ENCODE assay signal across 24 cellular contexts in genomic region chr9:136447173-136447778, GRCh38. TPM values are rescaled to one million over a fixed set of nuclear protein-coding genes. Genes with fewer than 3 reads are reported as not detected.
A peak's percentile ranks its signal among the peaks of the same experiment; 100 is the strongest.
DNase-seq lines count a peak whose midpoint lies in the region; ATAC-seq, FAIRE-seq and TF ChIP-seq lines count a peak whose summit lies in the region.
"Had no signal": no experiment of that assay in that cellular context is flagged by ENCODE, and none has a peak within 500 bp of the region (broad histone marks: within the 10 kb centered on the region; RNA-seq: fewer than 3 reads in every experiment).

No MANE protein-coding gene starts in this region.

- RAD21 ChIA-PET in GM12878 (lab: Charles Lee; ENCODE audit: unreplicated experiment) = no interaction called here

- H3K27me3 Mint-ChIP-seq in activated CD8-positive, alpha-beta T cell treated with anti-CD3 and anti-CD28 coated beads, Interleukin-2, amount 10 ng/mL, durations not matched to agents 7 days and 5 days (ENCODE audit: low read depth) = no peaks in the 10 kb centered on the region
- no peaks in the 10 kb centered on the region for H3K27me3 Mint-ChIP-seq in activated CD8-positive, alpha-beta T cell treated with anti-CD3 and anti-CD28 coated beads for 36 hours
- no peaks in the 10 kb centered on the region for H3K27me3 Mint-ChIP-seq in nephron progenitor cell (ENCODE audit: low read depth, poor library complexity)
- no peaks in the 10 kb centered on the region for H3K27me3 Mint-ChIP-seq in activated CD4-positive, alpha-beta T cell treated with anti-CD3 and anti-CD28 coated beads for 36 hours

- POLR2A ChIA-PET in activated CD8-positive, alpha-beta T cell treated with anti-CD3 and anti-CD28 coated beads, Interleukin-2, amount 10 ng/mL, durations not matched to agents 7 days and 5 days (lab: Charles Lee) = no interaction called here
- POLR2A ChIA-PET in activated CD8-positive, alpha-beta T cell treated with anti-CD3 and anti-CD28 coated beads for 36 hours (lab: Charles Lee) = interaction anchor here (1.0 kb wide), 1 partner anchor 8 kb away, joined by 3 read pairs; no protein-coding TSS in a partner anchor
- POLR2A ChIA-PET in PC-3 (lab: Charles Lee; ENCODE audit: unreplicated experiment) (no interaction called here), GM12878 (lab: Charles Lee) (no interaction called here)
- POLR2A ChIA-PET in activated CD4-positive, alpha-beta T cell treated with anti-CD3 and anti-CD28 coated beads for 36 hours (lab: Charles Lee) = no interaction called here

- H3K27ac ChIP-seq in PC-3 (ENCODE audit: low read length) (no peak overlapping the region), GM12878 (ENCODE audit: control insufficient read depth, insufficient read depth) (no peak overlapping the region)
- H3K27ac ChIP-seq: 22Rv1, GM23248, SK-N-MC had no signal

- TF ChIP-seq EP300 in GM12878 (IDR thresholded peaks at IDR 0.05; ENCODE audit: borderline replicate concordance in 1 of 2, control insufficient read depth in 1 of 2, low read depth in 2 of 2, low read length in 2 of 2) = no peak

- ATAC-seq in activated CD8-positive, alpha-beta T cell treated with anti-CD3 and anti-CD28 coated beads, Interleukin-2, amount 10 ng/mL, durations not matched to agents 7 days and 5 days = no peak
- no peak for ATAC-seq in activated CD8-positive, alpha-beta T cell treated with anti-CD3 and anti-CD28 coated beads for 36 hours
- ATAC-seq in PC-3 (no peak), GM12878 (no peak)
- no peak for ATAC-seq in activated CD4-positive, alpha-beta T cell treated with anti-CD3 and anti-CD28 coated beads for 36 hours
- ATAC-seq: CD8-positive, alpha-beta T cell had no signal

- DNase-seq in activated CD8-positive, alpha-beta T cell treated with anti-CD3 and anti-CD28 coated beads, Interleukin-2, amount 10 ng/mL, durations not matched to agents 7 days and 5 days = no peak
- DNase-seq in activated CD8-positive, alpha-beta T cell treated with anti-CD3 and anti-CD28 coated beads for 36 hours = no peak
- no peak for DNase-seq in PC-3
- no peak for DNase-seq in GM12878 (ENCODE audit: low read depth, low spot score)
- DNase-seq in nephron progenitor cell = no peak
- no peak for DNase-seq in DMS114 treated with DMSO at 0.1 percent for 48 hours (lab: John Stamatoyannopoulos, UW; ENCODE audit: unreplicated experiment)
- DNase-seq in activated CD4-positive, alpha-beta T cell treated with anti-CD3 and anti-CD28 coated beads for 36 hours = no peak
- DNase-seq in hepatic stellate cell (ENCODE audit: low spot score) = no peak
- DNase-seq: ACHN, C1 segment of cervical spinal cord, GM23248, MG63, NCI-H1417 treated with DMSO at 0.1 percent for 48 hours, NCI-H187, NCI-H446 treated with DMSO at 0.1 percent for 48 hours, NCI-H526 treated with DMSO at 0.1 percent for 48 hours, OCI-M1, SHP77 treated with DMSO at 0.1 percent for 48 hours had no signal

- SMC1A ChIA-PET in GM12878 (lab: Charles Lee; ENCODE audit: uncharacterized antibody, unreplicated experiment) = no interaction called here

- no peaks in the 10 kb centered on the region for H3K79me2 ChIP-seq in PC-3 (ENCODE audit: low read length)
- H3K79me2 ChIP-seq in GM12878 (ENCODE audit: control insufficient read depth, insufficient read depth, low read length) = no peaks in the 10 kb centered on the region

- in situ Hi-C loops in GM12878 (cut with MboI) = no loop called here

- H3K9me3 ChIP-seq in PC-3 (ENCODE audit: low read length) (no peaks in the 10 kb centered on the region), GM12878 (replicated peaks; ENCODE audit: control insufficient read depth, insufficient read depth, low read length) (no peaks in the 10 kb centered on the region)
- H3K9me3 ChIP-seq: HAP-1, MG63 had no signal

- no peak overlapping the region for H3K4me3 ChIP-seq in PC-3 (ENCODE audit: low read length)
- H3K4me3 ChIP-seq in GM12878 = no peak overlapping the region
- H3K4me3 ChIP-seq: GM23248, HAP-1, MG63, SK-N-MC had no signal

- CTCF ChIA-PET in activated CD8-positive, alpha-beta T cell treated with anti-CD3 and anti-CD28 coated beads, Interleukin-2, amount 10 ng/mL, durations not matched to agents 7 days and 5 days (lab: Charles Lee) = interaction anchor here (0.6 kb wide), 1 partner anchor 23 kb away, joined by 3 read pairs; no protein-coding TSS in a partner anchor
- CTCF ChIA-PET in activated CD8-positive, alpha-beta T cell treated with anti-CD3 and anti-CD28 coated beads for 36 hours (lab: Charles Lee) = no interaction called here
- CTCF ChIA-PET in PC-3 (lab: Charles Lee) (no interaction called here), GM12878 (lab: Yijun Ruan, JAX) (no interaction called here)
- CTCF ChIA-PET in activated CD4-positive, alpha-beta T cell treated with anti-CD3 and anti-CD28 coated beads for 36 hours (lab: Charles Lee) = interaction anchor here (0.6 kb wide), 1 partner anchor 25 kb away, joined by 4 read pairs; no protein-coding TSS in a partner anchor

- H3K27ac Mint-ChIP-seq in activated CD8-positive, alpha-beta T cell treated with anti-CD3 and anti-CD28 coated beads, Interleukin-2, amount 10 ng/mL, durations not matched to agents 7 days and 5 days = peak overlapping the region; percentile 4
- no peak overlapping the region for H3K27ac Mint-ChIP-seq in activated CD8-positive, alpha-beta T cell treated with anti-CD3 and anti-CD28 coated beads for 36 hours
- peak overlapping the region; percentile 75 for H3K27ac Mint-ChIP-seq in nephron progenitor cell
- H3K27ac Mint-ChIP-seq in activated CD4-positive, alpha-beta T cell treated with anti-CD3 and anti-CD28 coated beads for 36 hours = no peak overlapping the region
- H3K27ac Mint-ChIP-seq: CD8-positive, alpha-beta T cell had no signal

- H3F3A ChIP-seq in PC-3 (ENCODE audit: low read length, unreplicated experiment) = no peaks in the 10 kb centered on the region

- no peaks in the 10 kb centered on the region for H3K9me3 Mint-ChIP-seq in activated CD8-positive, alpha-beta T cell treated with anti-CD3 and anti-CD28 coated beads, Interleukin-2, amount 10 ng/mL, durations not matched to agents 7 days and 5 days (ENCODE audit: insufficient read depth)
- no peaks in the 10 kb centered on the region for H3K9me3 Mint-ChIP-seq in activated CD8-positive, alpha-beta T cell treated with anti-CD3 and anti-CD28 coated beads for 36 hours
- no peaks in the 10 kb centered on the region for H3K9me3 Mint-ChIP-seq in nephron progenitor cell
- H3K9me3 Mint-ChIP-seq in activated CD4-positive, alpha-beta T cell treated with anti-CD3 and anti-CD28 coated beads for 36 hours (ENCODE audit: low read depth) = no peaks in the 10 kb centered on the region
- H3K9me3 Mint-ChIP-seq: CD8-positive, alpha-beta T cell had no signal

- H2AFZ ChIP-seq in PC-3 (ENCODE audit: low read length) (no peak overlapping the region), GM12878 (ENCODE audit: control insufficient read depth, low read depth, low read length) (no peak overlapping the region)
- H2AFZ ChIP-seq: GM23248 had no signal

- no peaks in the 10 kb centered on the region for H3K9me2 ChIP-seq in PC-3 (replicated peaks; ENCODE audit: low read length)

- H3K4me1 ChIP-seq in PC-3 (ENCODE audit: insufficient read depth, low read length) (no peaks in the 10 kb centered on the region), GM12878 (ENCODE audit: control insufficient read depth, insufficient read depth, low read length) (no peaks in the 10 kb centered on the region)
- H3K4me1 ChIP-seq: HAP-1 had no signal

- peaks cover 55% of the 10 kb centered on the region for H3K36me3 Mint-ChIP-seq in activated CD8-positive, alpha-beta T cell treated with anti-CD3 and anti-CD28 coated beads, Interleukin-2, amount 10 ng/mL, durations not matched to agents 7 days and 5 days (ENCODE audit: low read depth)
- peaks cover 51% of the 10 kb centered on the region for H3K36me3 Mint-ChIP-seq in activated CD8-positive, alpha-beta T cell treated with anti-CD3 and anti-CD28 coated beads for 36 hours (ENCODE audit: low read depth)
- peaks cover 67% of the 10 kb centered on the region for H3K36me3 Mint-ChIP-seq in nephron progenitor cell (ENCODE audit: low read depth)
- peaks cover 56% of the 10 kb centered on the region for H3K36me3 Mint-ChIP-seq in activated CD4-positive, alpha-beta T cell treated with anti-CD3 and anti-CD28 coated beads for 36 hours (ENCODE audit: low read depth)

- no peak for TF ChIP-seq CTCF in activated CD8-positive, alpha-beta T cell treated with anti-CD3 and anti-CD28 coated beads for 36 hours (IDR thresholded peaks at IDR 0.05)
- no peak for TF ChIP-seq CTCF in PC-3 (conservative IDR thresholded peaks at IDR 0.05; ENCODE audit: low read depth, low read length)
- TF ChIP-seq CTCF in GM12878 (IDR thresholded peaks at IDR 0.05 in 2 of 3, conservative IDR thresholded peaks at IDR 0.05 in 1 of 3; ENCODE audit: control insufficient read depth in 2 of 3, extremely low read depth in 1 of 3, insufficient read depth in 1 of 3, low read depth in 3 of 3, low read length in 3 of 3) = no peak
- TF ChIP-seq CTCF in nephron progenitor cell (IDR thresholded peaks at IDR 0.05) = no peak

- 0 out of 2 replicates have a peak, but pooled peaks have one; percentile 24 for TF ChIP-seq POLR2A in GM12878 (IDR thresholded peaks at IDR 0.05; ENCODE audit: low read depth, low read length)

- H4K20me1 ChIP-seq in PC-3 (ENCODE audit: low read length) (no peaks in the 10 kb centered on the region), GM12878 (ENCODE audit: control insufficient read depth, insufficient read depth) (no peaks in the 10 kb centered on the region; the same call in 1 of the 2 replicates)

- H3K9ac ChIP-seq in PC-3 (ENCODE audit: low read length) (no peak overlapping the region), GM12878 (ENCODE audit: control insufficient read depth, insufficient read depth, low read length) (no peak overlapping the region)
- H3K9ac ChIP-seq: GM23248 had no signal

- BruUV-seq in PC-3 (replicated peaks; lab: Mats Ljungman, UMichigan) (TSS peak; percentile 14), GM12878 (replicated peaks; lab: Mats Ljungman, UMichigan) (no TSS peak)

- FAIRE-seq in GM12878 (lab: Jason Lieb, UNC) = no peak
- FAIRE-seq: G401.6, GM18507 had no signal

- H3K27me3 ChIP-seq in PC-3 (ENCODE audit: low read length) (no peaks in the 10 kb centered on the region), GM12878 (replicated peaks in 1 of 2; ENCODE audit: control insufficient read depth in 2 of 2, insufficient read depth in 2 of 2, low read length in 1 of 2) (no peaks in the 10 kb centered on the region)
- H3K27me3 ChIP-seq: MG63 had no signal

- no peaks in the 10 kb centered on the region for H3K4me1 Mint-ChIP-seq in activated CD8-positive, alpha-beta T cell treated with anti-CD3 and anti-CD28 coated beads, Interleukin-2, amount 10 ng/mL, durations not matched to agents 7 days and 5 days (ENCODE audit: low read depth)
- no peaks in the 10 kb centered on the region for H3K4me1 Mint-ChIP-seq in activated CD8-positive, alpha-beta T cell treated with anti-CD3 and anti-CD28 coated beads for 36 hours (ENCODE audit: low read depth)
- no peaks in the 10 kb centered on the region for H3K4me1 Mint-ChIP-seq in nephron progenitor cell
- no peaks in the 10 kb centered on the region for H3K4me1 Mint-ChIP-seq in activated CD4-positive, alpha-beta T cell treated with anti-CD3 and anti-CD28 coated beads for 36 hours

- no peak overlapping the region for H3K4me3 Mint-ChIP-seq in activated CD8-positive, alpha-beta T cell treated with anti-CD3 and anti-CD28 coated beads, Interleukin-2, amount 10 ng/mL, durations not matched to agents 7 days and 5 days
- no peak overlapping the region for H3K4me3 Mint-ChIP-seq in activated CD8-positive, alpha-beta T cell treated with anti-CD3 and anti-CD28 coated beads for 36 hours
- H3K4me3 Mint-ChIP-seq in nephron progenitor cell = no peak overlapping the region
- H3K4me3 Mint-ChIP-seq in activated CD4-positive, alpha-beta T cell treated with anti-CD3 and anti-CD28 coated beads for 36 hours = no peak overlapping the region
- H3K4me3 Mint-ChIP-seq: CD8-positive, alpha-beta T cell had no signal

- peaks cover 8% of the 10 kb centered on the region; the same call in 1 of the 2 replicates for H3K36me3 ChIP-seq in PC-3 (ENCODE audit: low read depth, low read length)
- peaks cover 24 to 27% of the 10 kb centered on the region in 2 experiments for H3K36me3 ChIP-seq in GM12878 (ENCODE audit: control insufficient read depth in 2 of 2, insufficient read depth in 2 of 2, low read length in 1 of 2)

- 97% methylated on average over 27 of the region's 27 CpGs for WGBS in GM12878 (ENCODE audit: insufficient coverage, insufficient replicate concordance, low lambda C conversion rate, missing lambda C conversion rate)

- H3K4me2 ChIP-seq in PC-3 (ENCODE audit: low read length) (no peak overlapping the region), GM12878 (ENCODE audit: control insufficient read depth, insufficient read depth) (no peak overlapping the region)

- no peak for TF ChIP-seq RAD21 in GM12878 (IDR thresholded peaks at IDR 0.05; ENCODE audit: insufficient read depth, low read depth, low read length)

- intact Hi-C loops in activated CD8-positive, alpha-beta T cell treated with anti-CD3 and anti-CD28 coated beads for 36 hours (cut with micrococcal nuclease) = no loop called here
- intact Hi-C loops in PC-3 (cut with micrococcal nuclease) = no loop called here
- intact Hi-C loops in GM12878 (cut with micrococcal nuclease; ENCODE audit: unreplicated experiment) = no loop called here
- intact Hi-C loops in activated CD4-positive, alpha-beta T cell treated with anti-CD3 and anti-CD28 coated beads for 36 hours (cut with DNase I, micrococcal nuclease) = no loop called here

RNA-seq across cellular contexts. Expression of gene INPP5E, which starts 7.6 kb away (rescaled TPM):
- total RNA-seq in activated CD8-positive, alpha-beta T cell treated with anti-CD3 and anti-CD28 coated beads, Interleukin-2, amount 10 ng/mL, durations not matched to agents 7 days and 5 days = 10 to 100 TPM; 16.8 to 18.2 TPM
- total RNA-seq in activated CD8-positive, alpha-beta T cell treated with anti-CD3 and anti-CD28 coated beads for 36 hours = 10 to 100 TPM; 12.0 to 13.8 TPM
- 10.7 and 12.2 TPM in 2 replicates for total RNA-seq in PC-3 (2014; rRNA removed)
- 32.3 and 36.3 TPM in 2 replicates for total RNA-seq in GM12878 (2013; cell fraction: nucleolus; rRNA removed)
- 6.6 and 7.4 TPM in 2 replicates for total RNA-seq in GM12878 (2014; rRNA removed)
- total RNA-seq in GM12878 (2014; rRNA removed; fragmentation: Illumina TruSeq; extraction: Trizol) = 3.4 and 3.6 TPM in 2 replicates
- total RNA-seq in GM12878 (2021) = 13.0 and 15.6 TPM in 2 replicates
- 2.8 TPM for polyA plus RNA-seq in GM12878 (2011; ENCODE audit: low read depth)
- polyA plus RNA-seq in GM12878 (2011; rRNA removed) = 4.6 and 7.1 TPM in 2 replicates
- polyA plus RNA-seq in GM12878 (2011; cell fraction: cytosol; rRNA removed) = 8.6 and 10.4 TPM in 2 replicates
- polyA plus RNA-seq in GM12878 (2011; cell fraction: nucleus; rRNA removed) = 78.9 and 90.5 TPM in 2 replicates
- 8.4 and 9.5 TPM in 2 replicates for polyA plus RNA-seq in GM12878 (2012)
- polyA plus RNA-seq in GM12878 (2014; fragmentation: Illumina TruSeq; extraction: Trizol) = 2.1 and 3.4 TPM in 2 replicates
- polyA plus RNA-seq in GM12878 (2014; fragmentation: Nextera tagmentation; extraction: Ambion mirVana) = 1 to 10 TPM in 1 of 2 experiments, under 1 TPM in 1; 0.24 to 1.2 TPM
- polyA plus RNA-seq in GM12878 (2014; rRNA removed) = 14.8 and 16.0 TPM in 2 replicates
- polyA plus RNA-seq in GM12878 (2016; fragmentation: Nextera tagmentation; extraction: Ambion mirVana) = 1 to 10 TPM; 4.7 to 5.9 TPM
- polyA minus RNA-seq in GM12878 (2011; rRNA and poly(A)+ RNA removed) = 4.3 and 8.1 TPM in 2 replicates
- polyA minus RNA-seq in GM12878 (2011; cell fraction: cytosol; rRNA and poly(A)+ RNA removed) = 4.1 and 4.8 TPM in 2 replicates
- polyA minus RNA-seq in GM12878 (2011; cell fraction: nucleus; rRNA and poly(A)+ RNA removed) = 10.2 and 17.1 TPM in 2 replicates
- 10 to 100 TPM; 13.5 to 14.1 TPM for total RNA-seq in activated CD4-positive, alpha-beta T cell treated with anti-CD3 and anti-CD28 coated beads for 36 hours

RNA-seq across cellular contexts. Expression of gene SEC16A, which starts 35.6 kb away (rescaled TPM):
- total RNA-seq in activated CD8-positive, alpha-beta T cell treated with anti-CD3 and anti-CD28 coated beads, Interleukin-2, amount 10 ng/mL, durations not matched to agents 7 days and 5 days = 10 to 100 TPM; 86.8 to 89.2 TPM
- total RNA-seq in activated CD8-positive, alpha-beta T cell treated with anti-CD3 and anti-CD28 coated beads for 36 hours = 10 to 100 TPM; 67.9 to 69.8 TPM
- total RNA-seq in PC-3 (2014; rRNA removed) (28.3 and 33.5 TPM in 2 replicates), GM12878 (2014; rRNA removed) (14.7 and 17.6 TPM in 2 replicates), GM12878 (2014; rRNA removed; fragmentation: Illumina TruSeq; extraction: Trizol) (8.3 and 10.0 TPM in 2 replicates), GM12878 (2021) (52.6 and 59.1 TPM in 2 replicates)
- total RNA-seq in GM12878 (2013; cell fraction: nucleolus; rRNA removed) = 45.7 and 51.6 TPM in 2 replicates
- polyA plus RNA-seq in GM12878 (2011; ENCODE audit: low read depth) = 36.4 TPM
- polyA plus RNA-seq in GM12878 (2011; rRNA removed) (7.3 and 9.9 TPM in 2 replicates), GM12878 (2014; fragmentation: Illumina TruSeq; extraction: Trizol) (26.5 and 36.0 TPM in 2 replicates), GM12878 (2014; fragmentation: Nextera tagmentation; extraction: Ambion mirVana) (10 to 100 TPM; 12.4 to 16.6 TPM), GM12878 (2014; rRNA removed) (25.9 and 28.0 TPM in 2 replicates), GM12878 (2016; fragmentation: Nextera tagmentation; extraction: Ambion mirVana) (10 to 100 TPM; 44.6 to 44.7 TPM)
- 12.3 and 18.3 TPM in 2 replicates for polyA plus RNA-seq in GM12878 (2011; cell fraction: cytosol; rRNA removed)
- 44.9 and 59.4 TPM in 2 replicates for polyA plus RNA-seq in GM12878 (2011; cell fraction: nucleus; rRNA removed)
- polyA plus RNA-seq in GM12878 (2012) = 40.1 and 41.6 TPM in 2 replicates
- polyA minus RNA-seq in GM12878 (2011; rRNA and poly(A)+ RNA removed) = 9.8 and 13.4 TPM in 2 replicates
- 19.6 and 20.7 TPM in 2 replicates for polyA minus RNA-seq in GM12878 (2011; cell fraction: cytosol; rRNA and poly(A)+ RNA removed)
- 11.8 and 19.4 TPM in 2 replicates for polyA minus RNA-seq in GM12878 (2011; cell fraction: nucleus; rRNA and poly(A)+ RNA removed)
- 10 to 100 TPM; 62.7 TPM for total RNA-seq in activated CD4-positive, alpha-beta T cell treated with anti-CD3 and anti-CD28 coated beads for 36 hours

RNA-seq across cellular contexts. Expression of gene PMPCA, which starts 36.8 kb away (rescaled TPM):
- 10 to 100 TPM; 56.5 to 57.5 TPM for total RNA-seq in activated CD8-positive, alpha-beta T cell treated with anti-CD3 and anti-CD28 coated beads, Interleukin-2, amount 10 ng/mL, durations not matched to agents 7 days and 5 days
- 100 to 1,000 TPM; 128 to 140 TPM for total RNA-seq in activated CD8-positive, alpha-beta T cell treated with anti-CD3 and anti-CD28 coated beads for 36 hours
- total RNA-seq in PC-3 (2014; rRNA removed) (44.3 and 54.9 TPM in 2 replicates), GM12878 (2014; rRNA removed) (61.7 and 67.9 TPM in 2 replicates), GM12878 (2014; rRNA removed; fragmentation: Illumina TruSeq; extraction: Trizol) (40.8 and 47.3 TPM in 2 replicates), GM12878 (2021) (85.9 and 89.8 TPM in 2 replicates)
- 64.9 and 75.3 TPM in 2 replicates for total RNA-seq in GM12878 (2013; cell fraction: nucleolus; rRNA removed)
- polyA plus RNA-seq in GM12878 (2011; ENCODE audit: low read depth) = 37.1 TPM
- polyA plus RNA-seq in GM12878 (2011; rRNA removed) (80.3 and 82.5 TPM in 2 replicates), GM12878 (2014; fragmentation: Illumina TruSeq; extraction: Trizol) (63.1 and 69.0 TPM in 2 replicates), GM12878 (2014; fragmentation: Nextera tagmentation; extraction: Ambion mirVana) (10 to 100 TPM in 1 of 2 experiments, 1 to 10 TPM in 1; 8.1 to 12.3 TPM), GM12878 (2014; rRNA removed) (90.0 and 93.0 TPM in 2 replicates), GM12878 (2016; fragmentation: Nextera tagmentation; extraction: Ambion mirVana) (100 to 1,000 TPM; 123 to 137 TPM)
- 70.0 and 94.3 TPM in 2 replicates for polyA plus RNA-seq in GM12878 (2011; cell fraction: cytosol; rRNA removed)
- polyA plus RNA-seq in GM12878 (2011; cell fraction: nucleus; rRNA removed) = 268 and 279 TPM in 2 replicates
- polyA plus RNA-seq in GM12878 (2012) = 78.5 and 91.3 TPM in 2 replicates
- 50.8 and 53.6 TPM in 2 replicates for polyA minus RNA-seq in GM12878 (2011; rRNA and poly(A)+ RNA removed)
- 13.8 and 16.0 TPM in 2 replicates for polyA minus RNA-seq in GM12878 (2011; cell fraction: cytosol; rRNA and poly(A)+ RNA removed)
- polyA minus RNA-seq in GM12878 (2011; cell fraction: nucleus; rRNA and poly(A)+ RNA removed) = 46.1 and 51.3 TPM in 2 replicates
- total RNA-seq in activated CD4-positive, alpha-beta T cell treated with anti-CD3 and anti-CD28 coated beads for 36 hours = 100 to 1,000 TPM in 1 of 2 experiments, 10 to 100 TPM in 1; 88.0 to 113 TPM

RNA-seq across cellular contexts. Expression of gene ENTR1, which starts 36.9 kb away (rescaled TPM):
- total RNA-seq in activated CD8-positive, alpha-beta T cell treated with anti-CD3 and anti-CD28 coated beads, Interleukin-2, amount 10 ng/mL, durations not matched to agents 7 days and 5 days = 10 to 100 TPM; 52.8 to 54.3 TPM
- 10 to 100 TPM; 65.9 to 66.8 TPM for total RNA-seq in activated CD8-positive, alpha-beta T cell treated with anti-CD3 and anti-CD28 coated beads for 36 hours
- total RNA-seq in PC-3 (2014; rRNA removed) (32.3 and 38.3 TPM in 2 replicates), GM12878 (2014; rRNA removed) (58.4 and 61.2 TPM in 2 replicates), GM12878 (2014; rRNA removed; fragmentation: Illumina TruSeq; extraction: Trizol) (35.5 and 38.4 TPM in 2 replicates), GM12878 (2021) (75.4 and 81.7 TPM in 2 replicates)
- 55.0 and 60.4 TPM in 2 replicates for total RNA-seq in GM12878 (2013; cell fraction: nucleolus; rRNA removed)
- 17.1 TPM for polyA plus RNA-seq in GM12878 (2011; ENCODE audit: low read depth)
- polyA plus RNA-seq in GM12878 (2011; rRNA removed) (47.7 and 55.4 TPM in 2 replicates), GM12878 (2014; fragmentation: Illumina TruSeq; extraction: Trizol) (19.0 and 43.7 TPM in 2 replicates), GM12878 (2014; fragmentation: Nextera tagmentation; extraction: Ambion mirVana) (10 to 100 TPM in 1 of 2 experiments, 1 to 10 TPM in 1; 8.2 to 20.4 TPM), GM12878 (2014; rRNA removed) (96.4 and 105 TPM in 2 replicates), GM12878 (2016; fragmentation: Nextera tagmentation; extraction: Ambion mirVana) (10 to 100 TPM; 10.5 to 14.9 TPM)
- polyA plus RNA-seq in GM12878 (2011; cell fraction: cytosol; rRNA removed) = 41.9 and 53.8 TPM in 2 replicates
- 296 and 320 TPM in 2 replicates for polyA plus RNA-seq in GM12878 (2011; cell fraction: nucleus; rRNA removed)
- 32.2 and 42.4 TPM in 2 replicates for polyA plus RNA-seq in GM12878 (2012)
- polyA minus RNA-seq in GM12878 (2011; rRNA and poly(A)+ RNA removed) = 15.0 and 45.6 TPM in 2 replicates
- 24.7 and 29.1 TPM in 2 replicates for polyA minus RNA-seq in GM12878 (2011; cell fraction: cytosol; rRNA and poly(A)+ RNA removed)
- polyA minus RNA-seq in GM12878 (2011; cell fraction: nucleus; rRNA and poly(A)+ RNA removed) = 50.2 and 69.5 TPM in 2 replicates
- total RNA-seq in activated CD4-positive, alpha-beta T cell treated with anti-CD3 and anti-CD28 coated beads for 36 hours = 10 to 100 TPM; 57.2 to 67.7 TPM

RNA-seq across cellular contexts. Expression of gene SNAPC4, which starts 47.3 kb away (rescaled TPM):
- total RNA-seq in activated CD8-positive, alpha-beta T cell treated with anti-CD3 and anti-CD28 coated beads, Interleukin-2, amount 10 ng/mL, durations not matched to agents 7 days and 5 days = 1 to 10 TPM; 9.5 to 9.6 TPM
- 10 to 100 TPM; 15.5 to 17.1 TPM for total RNA-seq in activated CD8-positive, alpha-beta T cell treated with anti-CD3 and anti-CD28 coated beads for 36 hours
- total RNA-seq in PC-3 (2014; rRNA removed) = 7.5 and 7.8 TPM in 2 replicates
- 20.6 and 25.5 TPM in 2 replicates for total RNA-seq in GM12878 (2013; cell fraction: nucleolus; rRNA removed)
- 7.7 and 8.8 TPM in 2 replicates for total RNA-seq in GM12878 (2014; rRNA removed)
- total RNA-seq in GM12878 (2014; rRNA removed; fragmentation: Illumina TruSeq; extraction: Trizol) = 5.1 and 5.2 TPM in 2 replicates
- total RNA-seq in GM12878 (2021) = 16.4 and 19.8 TPM in 2 replicates
- 3.1 TPM for polyA plus RNA-seq in GM12878 (2011; ENCODE audit: low read depth)
- 2.4 and 3.5 TPM in 2 replicates for polyA plus RNA-seq in GM12878 (2011; rRNA removed)
- 3.4 and 5.5 TPM in 2 replicates for polyA plus RNA-seq in GM12878 (2011; cell fraction: cytosol; rRNA removed)
- polyA plus RNA-seq in GM12878 (2011; cell fraction: nucleus; rRNA removed) = 21.4 and 37.3 TPM in 2 replicates
- 8.0 and 10.3 TPM in 2 replicates for polyA plus RNA-seq in GM12878 (2012)
- polyA plus RNA-seq in GM12878 (2014; fragmentation: Illumina TruSeq; extraction: Trizol) = 7.1 and 8.7 TPM in 2 replicates
- under 1 TPM; 0.42 to 0.43 TPM for polyA plus RNA-seq in GM12878 (2014; fragmentation: Nextera tagmentation; extraction: Ambion mirVana)
- polyA plus RNA-seq in GM12878 (2014; rRNA removed) = 16.9 and 18.1 TPM in 2 replicates
- polyA plus RNA-seq in GM12878 (2016; fragmentation: Nextera tagmentation; extraction: Ambion mirVana) = 1 to 10 TPM; 6.8 to 7.2 TPM
- 2.6 and 3.9 TPM in 2 replicates for polyA minus RNA-seq in GM12878 (2011; rRNA and poly(A)+ RNA removed)
- polyA minus RNA-seq in GM12878 (2011; cell fraction: cytosol; rRNA and poly(A)+ RNA removed) = 2.4 and 2.7 TPM in 2 replicates
- 4.5 and 7.1 TPM in 2 replicates for polyA minus RNA-seq in GM12878 (2011; cell fraction: nucleus; rRNA and poly(A)+ RNA removed)
- total RNA-seq in activated CD4-positive, alpha-beta T cell treated with anti-CD3 and anti-CD28 coated beads for 36 hours = 10 to 100 TPM; 12.4 to 16.8 TPM

Comparison
In these comparisons a context has a peak if more than half of its experiments do, and no peak if none do; other contexts are left out.
1. H3K27ac Mint-ChIP-seq: peak in activated CD8-positive, alpha-beta T cell treated with anti-CD3 and anti-CD28 coated beads, Interleukin-2, amount 10 ng/mL, durations not matched to agents 7 days and 5 days (single experiment) and nephron progenitor cell (single experiment); none in activated CD8-positive, alpha-beta T cell treated with anti-CD3 and anti-CD28 coated beads for 36 hours (single experiment) and activated CD4-positive, alpha-beta T cell treated with anti-CD3 and anti-CD28 coated beads for 36 hours (single experiment).
2. CTCF ChIA-PET loops: an anchor here in activated CD8-positive, alpha-beta T cell treated with anti-CD3 and anti-CD28 coated beads, Interleukin-2, amount 10 ng/mL, durations not matched to agents 7 days and 5 days (0.6 kb wide) and activated CD4-positive, alpha-beta T cell treated with anti-CD3 and anti-CD28 coated beads for 36 hours (0.6 kb wide); none called in activated CD8-positive, alpha-beta T cell treated with anti-CD3 and anti-CD28 coated beads for 36 hours, PC-3 and GM12878.